In genomic region chr17:76714822-76715461, GRCh38 we compare ENCODE assay signal across 8 cellular contexts. TPM values are rescaled to one million over a fixed set of nuclear protein-coding genes. Genes with fewer than 3 reads are reported as not detected.
DNase-seq lines count a peak whose midpoint lies in the region; ATAC-seq lines count a peak whose summit lies in the region.

No MANE protein-coding gene starts in this region.

- peaks cover 16% of the 10 kb centered on the region for H3K4me1 ChIP-seq in effector memory CD4-positive, alpha-beta T cell (ENCODE audit: control insufficient read depth, insufficient read depth, low read length, poor library complexity, severe bottlenecking)

- POLR2A ChIA-PET in activated CD8-positive, alpha-beta T cell treated with anti-CD3 and anti-CD28 coated beads, Interleukin-2, amount 10 ng/mL, durations not matched to agents 7 days and 5 days (lab: Charles Lee), result interaction anchor here (0.5 to 6.1 kb wide), 5 partner anchors 12 to 44 kb away, joined by 3 to 66 read pairs (median 5); partner anchors contain the start of genes JMJD6 and METTL23

- H3K4me3 Mint-ChIP-seq in activated CD8-positive, alpha-beta T cell treated with anti-CD3 and anti-CD28 coated beads, Interleukin-2, amount 10 ng/mL, durations not matched to agents 7 days and 5 days, result peak overlapping the region; percentile 7
- H3K4me3 Mint-ChIP-seq in stimulated activated naive B cell treated with anti-CD40 and anti-IgM and Interleukin-4, amounts not matched to agents 10 μg/mL and 1 μg/mL and 100 μg/mL, for 72 hours, result peak overlapping the region; percentile 33 to 35

- no peaks in the 10 kb centered on the region for H3K9me3 Mint-ChIP-seq in activated CD8-positive, alpha-beta T cell treated with anti-CD3 and anti-CD28 coated beads, Interleukin-2, amount 10 ng/mL, durations not matched to agents 7 days and 5 days (ENCODE audit: insufficient read depth)
- H3K9me3 Mint-ChIP-seq in stimulated activated naive B cell treated with anti-CD40 and anti-IgM and Interleukin-4, amounts not matched to agents 10 μg/mL and 1 μg/mL and 100 μg/mL, for 72 hours, result no peaks in the 10 kb centered on the region

- CTCF ChIA-PET in activated CD8-positive, alpha-beta T cell treated with anti-CD3 and anti-CD28 coated beads, Interleukin-2, amount 10 ng/mL, durations not matched to agents 7 days and 5 days (lab: Charles Lee), result interaction anchor here (1.0 to 7.1 kb wide), 12 partner anchors 11 to 192 kb away, joined by 3 to 126 read pairs (median 17); partner anchors contain the start of genes JMJD6, METTL23, MFSD11 and SRSF2

- no peak overlapping the region for H3K4me3 ChIP-seq in effector memory CD4-positive, alpha-beta T cell (ENCODE audit: insufficient read depth, low read depth, low read length, poor library complexity, severe bottlenecking)

- peaks cover 62% of the 10 kb centered on the region for H3K4me1 Mint-ChIP-seq in activated CD8-positive, alpha-beta T cell treated with anti-CD3 and anti-CD28 coated beads, Interleukin-2, amount 10 ng/mL, durations not matched to agents 7 days and 5 days (ENCODE audit: low read depth)
- peaks cover 21 to 30% of the 10 kb centered on the region in 2 donors for H3K4me1 Mint-ChIP-seq in stimulated activated naive B cell treated with anti-CD40 and anti-IgM and Interleukin-4, amounts not matched to agents 10 μg/mL and 1 μg/mL and 100 μg/mL, for 72 hours

- H3K27ac Mint-ChIP-seq in activated CD8-positive, alpha-beta T cell treated with anti-CD3 and anti-CD28 coated beads, Interleukin-2, amount 10 ng/mL, durations not matched to agents 7 days and 5 days, result peak overlapping the region; percentile 91
- peak overlapping the region; percentile 61 for H3K27ac Mint-ChIP-seq in stimulated activated naive B cell treated with anti-CD40 and anti-IgM and Interleukin-4, amounts not matched to agents 10 μg/mL and 1 μg/mL and 100 μg/mL, for 72 hours

- no peaks in the 10 kb centered on the region for H3K27me3 Mint-ChIP-seq in activated CD8-positive, alpha-beta T cell treated with anti-CD3 and anti-CD28 coated beads, Interleukin-2, amount 10 ng/mL, durations not matched to agents 7 days and 5 days (ENCODE audit: low read depth)
- no peaks in the 10 kb centered on the region for H3K27me3 Mint-ChIP-seq in stimulated activated naive B cell treated with anti-CD40 and anti-IgM and Interleukin-4, amounts not matched to agents 10 μg/mL and 1 μg/mL and 100 μg/mL, for 72 hours

- peak; percentile 79 for DNase-seq in ELR (ENCODE audit: low read depth)
- peak; percentile 36 for DNase-seq in NCI-H1105 treated with DMSO at 0.1 percent for 48 hours (lab: John Stamatoyannopoulos, UW)
- DNase-seq in activated CD8-positive, alpha-beta T cell treated with anti-CD3 and anti-CD28 coated beads, Interleukin-2, amount 10 ng/mL, durations not matched to agents 7 days and 5 days, result peak; percentile 87
- peak; percentile 42 to 68 (median 51) for DNase-seq in effector memory CD4-positive, alpha-beta T cell
- peak; percentile 72 for DNase-seq in myocyte (ENCODE audit: low read depth)
- peak; percentile 32 for DNase-seq in stimulated activated naive B cell treated with anti-CD40 and anti-IgM and Interleukin-4, amounts not matched to agents 10 μg/mL and 1 μg/mL and 100 μg/mL, for 72 hours
- DNase-seq in NCI-H526 treated with DMSO at 0.1 percent for 48 hours (lab: John Stamatoyannopoulos, UW), result no peak
- DNase-seq in NCI-H510A treated with DMSO at 0.1 percent for 48 hours (lab: John Stamatoyannopoulos, UW), result no peak

- H3K27ac ChIP-seq in effector memory CD4-positive, alpha-beta T cell (ENCODE audit: insufficient read depth, low read length, poor library complexity, severe bottlenecking), result peak overlapping the region; percentile 42

- no peak for ATAC-seq in activated CD8-positive, alpha-beta T cell treated with anti-CD3 and anti-CD28 coated beads, Interleukin-2, amount 10 ng/mL, durations not matched to agents 7 days and 5 days
- peak; percentile 64 to 72 for ATAC-seq in stimulated activated naive B cell treated with anti-CD40 and anti-IgM and Interleukin-4, amounts not matched to agents 10 μg/mL and 1 μg/mL and 100 μg/mL, for 72 hours (replicated peaks)

- H3K27me3 ChIP-seq in effector memory CD4-positive, alpha-beta T cell (replicated peaks; ENCODE audit: control insufficient read depth, insufficient read depth, low read length, poor library complexity, severe bottlenecking), result no peaks in the 10 kb centered on the region

- H3K36me3 ChIP-seq in effector memory CD4-positive, alpha-beta T cell (ENCODE audit: control insufficient read depth, insufficient read depth, low read length), result peaks cover 50% of the 10 kb centered on the region

- peaks cover 55% of the 10 kb centered on the region for H3K36me3 Mint-ChIP-seq in activated CD8-positive, alpha-beta T cell treated with anti-CD3 and anti-CD28 coated beads, Interleukin-2, amount 10 ng/mL, durations not matched to agents 7 days and 5 days (ENCODE audit: low read depth)
- H3K36me3 Mint-ChIP-seq in stimulated activated naive B cell treated with anti-CD40 and anti-IgM and Interleukin-4, amounts not matched to agents 10 μg/mL and 1 μg/mL and 100 μg/mL, for 72 hours, result peaks cover 35 to 39% of the 10 kb centered on the region in 2 donors

- H3K9me3 ChIP-seq in effector memory CD4-positive, alpha-beta T cell (ENCODE audit: control insufficient read depth, low read length), result no peaks in the 10 kb centered on the region

RNA-seq across cellular contexts. Expression of gene MXRA7, which starts 4.2 kb away (rescaled TPM):
- total RNA-seq in activated CD8-positive, alpha-beta T cell treated with anti-CD3 and anti-CD28 coated beads, Interleukin-2, amount 10 ng/mL, durations not matched to agents 7 days and 5 days, result 10 to 100 TPM; 12.4 to 13.3 TPM
- 716 and 760 TPM in 2 replicates for total RNA-seq in myocyte
- 625 TPM for polyA plus RNA-seq in myocyte (2012)

RNA-seq across cellular contexts. Expression of gene JMJD6, which starts 11.5 kb away (rescaled TPM):
- total RNA-seq in activated CD8-positive, alpha-beta T cell treated with anti-CD3 and anti-CD28 coated beads, Interleukin-2, amount 10 ng/mL, durations not matched to agents 7 days and 5 days, result 10 to 100 TPM; 59.3 to 61.2 TPM
- total RNA-seq in myocyte, result 22.5 and 33.8 TPM in 2 replicates
- 31.8 TPM for polyA plus RNA-seq in myocyte (2012)

RNA-seq across cellular contexts. Expression of gene METTL23, which starts 11.7 kb away (rescaled TPM):
- 10 to 100 TPM; 39.6 to 44.7 TPM for total RNA-seq in activated CD8-positive, alpha-beta T cell treated with anti-CD3 and anti-CD28 coated beads, Interleukin-2, amount 10 ng/mL, durations not matched to agents 7 days and 5 days
- total RNA-seq in myocyte, result 34.8 and 35.8 TPM in 2 replicates
- 40.8 TPM for polyA plus RNA-seq in myocyte (2012)

RNA-seq across cellular contexts. Expression of gene SRSF2, which starts 22.2 kb away (rescaled TPM):
- total RNA-seq in activated CD8-positive, alpha-beta T cell treated with anti-CD3 and anti-CD28 coated beads, Interleukin-2, amount 10 ng/mL, durations not matched to agents 7 days and 5 days, result 100 to 1,000 TPM; 420 to 444 TPM
- 154 and 180 TPM in 2 replicates for total RNA-seq in myocyte
- polyA plus RNA-seq in myocyte (2012), result 124 TPM

RNA-seq across cellular contexts. Expression of gene MFSD11, which starts 23.0 kb away (rescaled TPM):
- 10 to 100 TPM; 22.1 to 22.8 TPM for total RNA-seq in activated CD8-positive, alpha-beta T cell treated with anti-CD3 and anti-CD28 coated beads, Interleukin-2, amount 10 ng/mL, durations not matched to agents 7 days and 5 days
- total RNA-seq in myocyte, result 44.1 and 47.2 TPM in 2 replicates
- polyA plus RNA-seq in myocyte (2012), result 32.8 TPM

Comparison
In these comparisons a context has a peak if more than half of its experiments do, and no peak if none do; other contexts are left out.
1. DNase-seq: peak in ELR (single experiment), NCI-H1105 treated with DMSO at 0.1 percent for 48 hours (single experiment), activated CD8-positive, alpha-beta T cell treated with anti-CD3 and anti-CD28 coated beads, Interleukin-2, amount 10 ng/mL, durations not matched to agents 7 days and 5 days (single experiment), effector memory CD4-positive, alpha-beta T cell (3 of 3), myocyte (single experiment) and stimulated activated naive B cell treated with anti-CD40 and anti-IgM and Interleukin-4, amounts not matched to agents 10 μg/mL and 1 μg/mL and 100 μg/mL, for 72 hours (single experiment); none in NCI-H526 treated with DMSO at 0.1 percent for 48 hours (single experiment) and NCI-H510A treated with DMSO at 0.1 percent for 48 hours (single experiment).
2. RNA of gene MXRA7, which starts 4.2 kb away (total RNA-seq): 716 to 760 TPM in myocyte; 12.4 to 13.3 TPM in activated CD8-positive, alpha-beta T cell treated with anti-CD3 and anti-CD28 coated beads, Interleukin-2, amount 10 ng/mL, durations not matched to agents 7 days and 5 days; every median in the first group is over 10 times any median in the second.